Comparison of ENCODE assay signal across 8 cellular contexts in genomic region chr4:87353592-87353991, GRCh38. TPM values are rescaled to one million over a fixed set of nuclear protein-coding genes. Genes with fewer than 3 reads are reported as not detected.
DNase-seq lines count a peak whose midpoint lies in the region; ATAC-seq and TF ChIP-seq lines count a peak whose summit lies in the region.

No MANE protein-coding gene starts in this region.

- DNase-seq in NCI-H1417 (lab: John Stamatoyannopoulos, UW) = peak; percentile 7 to 37 (median 16)
- DNase-seq in NCI-H1417 treated with DMSO at 0.1 percent for 48 hours (lab: John Stamatoyannopoulos, UW) = no peak
- DNase-seq in HT-29 (ENCODE audit: low spot score) = peak; percentile 66
- DNase-seq in activated CD4-positive, alpha-beta memory T cell treated with anti-CD3 and anti-CD28 coated beads for 36 hours = peak; percentile 37
- DNase-seq in fibroblast of villous mesenchyme (ENCODE audit: low read depth) = peak; percentile 68
- peak; percentile 8 for DNase-seq in renal cortical epithelial cell (ENCODE audit: low read depth)
- DNase-seq in T-helper 2 cell treated with Interferon-gamma antibody and Interleukin-4, amounts not matched to agents 5 μg/mL and 100 μg/mL, for 36 hours (ENCODE audit: low spot score) = no peak

- H3K36me3 Mint-ChIP-seq in activated CD4-positive, alpha-beta memory T cell treated with anti-CD3 and anti-CD28 coated beads for 36 hours = peaks cover 9% of the 10 kb centered on the region
- peaks cover 27% of the 10 kb centered on the region for H3K36me3 Mint-ChIP-seq in T-helper 2 cell treated with Interferon-gamma antibody and Interleukin-4, amounts not matched to agents 5 μg/mL and 100 μg/mL, for 36 hours (ENCODE audit: low read depth)

- CTCF ChIA-PET in activated CD4-positive, alpha-beta memory T cell treated with anti-CD3 and anti-CD28 coated beads for 36 hours (lab: Charles Lee) = interaction anchor here (0.7 to 2.2 kb wide), 4 partner anchors 9 to 1074 kb away, joined by 3 to 15 read pairs (median 5); no protein-coding TSS in a partner anchor

- TF ChIP-seq CTCF in fibroblast of villous mesenchyme (IDR thresholded peaks at IDR 0.05; ENCODE audit: insufficient read depth, low read depth, low read length) = peak; percentile 70

- no peaks in the 10 kb centered on the region for H3K9me3 Mint-ChIP-seq in activated CD4-positive, alpha-beta memory T cell treated with anti-CD3 and anti-CD28 coated beads for 36 hours
- peaks cover 5% of the 10 kb centered on the region for H3K9me3 Mint-ChIP-seq in T-helper 2 cell treated with Interferon-gamma antibody and Interleukin-4, amounts not matched to agents 5 μg/mL and 100 μg/mL, for 36 hours

- H3K4me3 Mint-ChIP-seq in activated CD4-positive, alpha-beta memory T cell treated with anti-CD3 and anti-CD28 coated beads for 36 hours = no peak overlapping the region
- no peak overlapping the region for H3K4me3 Mint-ChIP-seq in T-helper 2 cell treated with Interferon-gamma antibody and Interleukin-4, amounts not matched to agents 5 μg/mL and 100 μg/mL, for 36 hours

- ATAC-seq in GM21528 (IDR thresholded peaks at IDR 0.05; ENCODE audit: low FRiP score, unreplicated experiment) = peak; percentile 90

- no peak overlapping the region for H3K27ac Mint-ChIP-seq in activated CD4-positive, alpha-beta memory T cell treated with anti-CD3 and anti-CD28 coated beads for 36 hours
- no peak overlapping the region for H3K27ac Mint-ChIP-seq in T-helper 2 cell treated with Interferon-gamma antibody and Interleukin-4, amounts not matched to agents 5 μg/mL and 100 μg/mL, for 36 hours

- H3K4me3 ChIP-seq in fibroblast of villous mesenchyme (ENCODE audit: low read depth, low read length) = no peak overlapping the region

- no peaks in the 10 kb centered on the region for H3K27me3 Mint-ChIP-seq in activated CD4-positive, alpha-beta memory T cell treated with anti-CD3 and anti-CD28 coated beads for 36 hours
- H3K27me3 Mint-ChIP-seq in T-helper 2 cell treated with Interferon-gamma antibody and Interleukin-4, amounts not matched to agents 5 μg/mL and 100 μg/mL, for 36 hours (ENCODE audit: low read depth) = no peaks in the 10 kb centered on the region

- intact Hi-C loops in activated CD4-positive, alpha-beta memory T cell treated with anti-CD3 and anti-CD28 coated beads for 36 hours (cut with micrococcal nuclease) = loop anchor here (5.0 kb wide), 1 partner anchor 494 kb away; no protein-coding TSS in a partner anchor

- POLR2A ChIA-PET in activated CD4-positive, alpha-beta memory T cell treated with anti-CD3 and anti-CD28 coated beads for 36 hours (lab: Charles Lee) = no interaction called here

- H3K4me1 Mint-ChIP-seq in activated CD4-positive, alpha-beta memory T cell treated with anti-CD3 and anti-CD28 coated beads for 36 hours (ENCODE audit: low read depth) = no peaks in the 10 kb centered on the region
- peaks cover 5% of the 10 kb centered on the region for H3K4me1 Mint-ChIP-seq in T-helper 2 cell treated with Interferon-gamma antibody and Interleukin-4, amounts not matched to agents 5 μg/mL and 100 μg/mL, for 36 hours (ENCODE audit: low read depth)

RNA-seq across cellular contexts. Expression of gene HSD17B13, which starts 30.9 kb away (rescaled TPM):
- not detected in 2 replicates for total RNA-seq in HT-29 (2014; rRNA removed; shearing (Covaris generic))
- under 1 TPM in 1 of 2 experiments, not detected in 1; 0.12 TPM for total RNA-seq in activated CD4-positive, alpha-beta memory T cell treated with anti-CD3 and anti-CD28 coated beads for 36 hours
- total RNA-seq in fibroblast of villous mesenchyme (under 0.01 TPM in 1 of 2 replicates, not detected in the other), renal cortical epithelial cell (0.05 TPM in 1 of 2 replicates, not detected in the other)

RNA-seq across cellular contexts. Expression of gene HSD17B11, which starts 37.4 kb away (rescaled TPM):
- 10.4 and 13.1 TPM in 2 replicates for total RNA-seq in HT-29 (2014; rRNA removed; shearing (Covaris generic))
- total RNA-seq in activated CD4-positive, alpha-beta memory T cell treated with anti-CD3 and anti-CD28 coated beads for 36 hours = 10 to 100 TPM; 19.8 to 20.8 TPM
- 24.2 and 26.3 TPM in 2 replicates for total RNA-seq in fibroblast of villous mesenchyme
- total RNA-seq in renal cortical epithelial cell = 31.6 and 34.0 TPM in 2 replicates

Comparison
In these comparisons a context has a peak if more than half of its experiments do, and no peak if none do; other contexts are left out.
1. DNase-seq: peak in NCI-H1417 (3 of 3), HT-29 (single experiment), activated CD4-positive, alpha-beta memory T cell treated with anti-CD3 and anti-CD28 coated beads for 36 hours (single experiment), fibroblast of villous mesenchyme (single experiment) and renal cortical epithelial cell (single experiment); none in NCI-H1417 treated with DMSO at 0.1 percent for 48 hours (single experiment) and T-helper 2 cell treated with Interferon-gamma antibody and Interleukin-4, amounts not matched to agents 5 μg/mL and 100 μg/mL, for 36 hours (single experiment).